33 cellular contexts compared by ENCODE assay signal in the genomic region with DNA sequence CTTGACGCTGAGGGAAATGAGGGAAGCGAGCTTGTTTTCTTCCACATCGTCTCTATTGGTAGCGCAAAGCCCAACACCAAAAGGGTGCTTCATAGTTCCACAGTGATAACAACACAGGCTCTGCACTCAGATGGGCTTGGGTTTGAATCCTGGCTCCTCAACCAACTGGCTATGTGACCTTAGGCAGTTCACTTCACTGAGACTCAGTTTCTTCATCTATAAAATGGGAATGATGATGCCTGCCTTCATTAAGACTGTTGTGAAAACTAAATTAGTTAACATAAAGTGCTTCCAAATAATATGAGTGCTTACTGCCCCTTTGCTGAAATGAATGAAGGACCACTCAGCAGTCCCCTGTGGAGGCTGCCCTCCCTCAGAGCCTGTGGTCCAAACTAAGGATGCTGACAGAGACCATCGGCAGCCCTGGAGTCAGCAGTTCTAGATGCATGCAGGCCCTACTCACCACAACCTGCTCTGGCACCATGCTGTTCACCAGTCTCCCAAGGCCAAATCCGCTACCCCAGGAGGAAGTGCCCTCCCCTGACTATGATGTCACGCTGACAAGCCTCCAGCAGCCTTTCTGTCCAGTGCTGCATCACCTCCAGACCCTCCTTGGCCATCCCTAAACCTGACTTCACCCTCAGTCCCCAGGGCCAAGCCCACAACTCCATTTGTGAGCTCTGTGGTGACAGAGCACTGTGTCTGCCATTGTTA.
"Had no signal": no experiment of that assay in that cellular context is flagged by ENCODE, and none has a peak within 500 bp of the region (broad histone marks: within the 10 kb centered on the region; RNA-seq: fewer than 3 reads in every experiment).

No MANE protein-coding gene starts in this region.

- H3K4me3 ChIP-seq: adrenal gland, body of pancreas, breast epithelium had no signal

- H3K9me3 ChIP-seq: adrenal gland, body of pancreas, breast epithelium had no signal

- H3K27ac ChIP-seq: adrenal gland, body of pancreas, brain microvascular endothelial cell, breast epithelium, VCaP had no signal

- DNase-seq: activated B cell treated with CpG ODN at 0.5 μM for 24 hours; activated CD4-positive, alpha-beta memory T cell treated with anti-CD3 and anti-CD28 coated beads for 36 hours; activated CD4-positive, alpha-beta T cell treated with anti-CD3 and anti-CD28 coated beads for 4 hours; activated CD4-positive, alpha-beta T cell treated with anti-CD3 and anti-CD28 coated beads, Interleukin-2, amount 10 ng/mL, durations not matched to agents 24 days and 14 days; activated CD4-positive, alpha-beta T cell treated with anti-CD3 and anti-CD28 coated beads, Interleukin-2, amount 50 U/mL, for 1 hour; activated CD4-positive, alpha-beta T cell treated with anti-CD3 and anti-CD28 coated beads, Interleukin-2, amount 50 U/mL, for 4 hours; activated CD4-positive, CD25-positive, alpha-beta regulatory T cell treated with anti-CD3 and anti-CD28 coated beads, Interleukin-2, amount 50 U/mL, for 72 hours; activated CD8-positive, alpha-beta memory T cell treated with anti-CD3 and anti-CD28 coated beads, Interleukin-2, amount 50 U/mL, for 4 hours; activated CD8-positive, alpha-beta T cell treated with anti-CD3 and anti-CD28 coated beads for 36 hours; activated effector memory CD4-positive, alpha-beta T cell treated with Interleukin-2 at 50 U/mL for 16 hours; activated gamma-delta T cell; activated naive CD4-positive, alpha-beta T cell; activated naive CD4-positive, alpha-beta T cell treated with anti-CD3 and anti-CD28 coated beads for 36 hours; activated naive CD4-positive, alpha-beta T cell treated with anti-CD3 and anti-CD28 coated beads, Interleukin-2, amount 50 U/mL, for 16 hours; activated naive CD8-positive, alpha-beta T cell treated with anti-CD3 and anti-CD28 coated beads for 36 hours; activated T-cell treated with anti-CD3 and anti-CD28 coated beads for 4 hours; activated T-cell treated with anti-CD3 and anti-CD28 coated beads, Interleukin-2, amount 50 U/mL, for 1 hour; activated T-cell treated with anti-CD3 and anti-CD28 coated beads, Interleukin-2, amount 50 U/mL, for 4 hours; activated T-cell treated with anti-CD3 and anti-CD28 coated beads, Interleukin-2, amount 50 U/mL, for 72 hours; adrenal gland; amniotic stem cell; aorta; body of pancreas; brain microvascular endothelial cell; central memory CD4-positive, alpha-beta T cell; T-helper 1 cell; T-helper 2 cell; T-helper 9 cell had no signal

- H3K36me3 ChIP-seq: adrenal gland, brain microvascular endothelial cell, breast epithelium had no signal

- H3K27me3 ChIP-seq: adrenal gland, body of pancreas, brain microvascular endothelial cell, breast epithelium had no signal

- FAIRE-seq: astrocyte, TTC549 had no signal

- H3K4me1 ChIP-seq: body of pancreas, breast epithelium had no signal

- ATAC-seq: activated CD8-positive, alpha-beta T cell treated with anti-CD3 and anti-CD28 coated beads for 36 hours; activated naive CD4-positive, alpha-beta T cell treated with anti-CD3 and anti-CD28 coated beads, Interleukin-2, amount 50 U/mL, for 72 hours; activated T-cell treated with anti-CD3 and anti-CD28 coated beads, Interleukin-2, amount 50 U/mL, for 4 hours; activated T-cell treated with anti-CD3 and anti-CD28 coated beads, Interleukin-2, amount 50 U/mL, for 72 hours; body of pancreas had no signal
